ENCODE assay signal across 18 cellular contexts in genomic region chr7:100200693-100201092, GRCh38. TPM values are rescaled to one million over a fixed set of nuclear protein-coding genes. Genes with fewer than 3 reads are reported as not detected.
A peak's percentile ranks its signal among the peaks of the same experiment; 100 is the strongest.
DNase-seq lines count a peak whose midpoint lies in the region; ATAC-seq, FAIRE-seq and TF ChIP-seq lines count a peak whose summit lies in the region.
"Had no signal": no experiment of that assay in that cellular context is flagged by ENCODE, and none has a peak within 500 bp of the region (broad histone marks: within the 10 kb centered on the region; RNA-seq: fewer than 3 reads in every experiment).

No MANE protein-coding gene starts in this region.

- H4K20me1 ChIP-seq in BLaER1 (no peaks in the 10 kb centered on the region), OCI-LY7 (ENCODE audit: insufficient read depth, low read length) (no peaks in the 10 kb centered on the region)

- no peak overlapping the region for H3K9ac ChIP-seq in BLaER1

- H3K4me1 ChIP-seq in BLaER1 (peaks cover 57% of the 10 kb centered on the region), OCI-LY7 (ENCODE audit: insufficient read depth, low read length, poor library complexity, severe bottlenecking) (peaks cover 89% of the 10 kb centered on the region), pancreas (no peaks in the 10 kb centered on the region)
- H3K4me1 ChIP-seq: SJCRH30 had no signal

- H3K4me3 ChIP-seq in BLaER1, result no peak overlapping the region
- peak overlapping the region; percentile 44 for H3K4me3 ChIP-seq in OCI-LY7 (ENCODE audit: low read depth, low read length, poor library complexity, severe bottlenecking)
- H3K4me3 ChIP-seq in pancreas, result no peak overlapping the region
- H3K4me3 ChIP-seq: SJCRH30 had no signal

- POLR2A ChIA-PET in OCI-LY7 (lab: Charles Lee), result interaction anchor here (1.1 to 3.7 kb wide), 5 partner anchors 8 to 23 kb away, joined by 3 to 25 read pairs (median 7); partner anchors contain the start of genes GPC2 and STAG3

- no peaks in the 10 kb centered on the region for H3K9me3 Mint-ChIP-seq in Calu3 (ENCODE audit: low read depth, unreplicated experiment)

- H3K4me3 Mint-ChIP-seq in Calu3 (ENCODE audit: low read depth, unreplicated experiment), result no peak overlapping the region

- no peak for DNase-seq in OCI-LY7 (ENCODE audit: low spot score)
- peak; percentile 57 for DNase-seq in left kidney (ENCODE audit: low read depth, low spot score)
- DNase-seq in pancreas, result peak in 1 of 6 donors; percentile 54
- DNase-seq in stimulated activated CD4-positive, alpha-beta T cell treated with anti-CD3 and anti-CD28 coated beads, Interleukin-2, amount 100 ng/mL, for 48 hours, result no peak
- no peak for DNase-seq in stimulated activated CD4-positive, alpha-beta T cell treated with anti-CD3 and anti-CD28 coated beads, Interleukin-15, amount 100 ng/mL, for 24 hours
- no peak for DNase-seq in Calu3
- DNase-seq: DND-41, GF-D8, NCI-H1417, NCI-H2081, NCI-H524, SJCRH30, SW 1271 had no signal

- FAIRE-seq in pancreas (lab: Jason Lieb, UNC), result no peak

- no peaks in the 10 kb centered on the region for H3K36me3 Mint-ChIP-seq in Calu3 (ENCODE audit: insufficient read depth, unreplicated experiment)

- H3K4me2 ChIP-seq in BLaER1, result peak overlapping the region; percentile 82
- H3K4me2 ChIP-seq in OCI-LY7 (ENCODE audit: low read length), result peak overlapping the region; percentile 73

- H3K27me3 ChIP-seq in BLaER1, result no peaks in the 10 kb centered on the region
- no peaks in the 10 kb centered on the region for H3K27me3 ChIP-seq in pancreas
- H3K27me3 ChIP-seq: SJCRH30 had no signal

- H3K9me3 ChIP-seq in BLaER1, result no peaks in the 10 kb centered on the region
- H3K9me3 ChIP-seq in OCI-LY7 (ENCODE audit: low read length), result no peaks in the 10 kb centered on the region
- H3K9me3 ChIP-seq in pancreas, result no peaks in the 10 kb centered on the region
- H3K9me3 ChIP-seq: SJCRH30 had no signal

- CTCF ChIA-PET in OCI-LY7 (lab: Charles Lee; ENCODE audit: unreplicated experiment) (no interaction called here), Calu3 (lab: Charles Lee) (interaction anchor here (0.5 kb wide), 1 partner anchor 15 kb away, joined by 3 read pairs; no protein-coding TSS in a partner anchor)

- no peaks in the 10 kb centered on the region for H3K79me2 ChIP-seq in OCI-LY7 (ENCODE audit: insufficient read depth, low read depth, low read length)

- TF ChIP-seq CTCF in OCI-LY7 (conservative IDR thresholded peaks at IDR 0.05; ENCODE audit: low read length) (no peak), pancreas (IDR thresholded peaks at IDR 0.05) (no peak), Calu3 (IDR thresholded peaks at IDR 0.05; ENCODE audit: unreplicated experiment) (no peak)

- H3K27me3 Mint-ChIP-seq in Calu3 (ENCODE audit: unreplicated experiment), result peaks cover 62% of the 10 kb centered on the region

- no peak overlapping the region for H2AFZ ChIP-seq in OCI-LY7 (ENCODE audit: low read length)

- ATAC-seq in pancreas, result peak in 3 of 4 donors; percentile 23 to 55 (median 30)
- no peak for ATAC-seq in HG02884 (IDR thresholded peaks at IDR 0.05; ENCODE audit: unreplicated experiment)

- H3K9me2 ChIP-seq in OCI-LY7 (ENCODE audit: insufficient read depth, low read length), result no peaks in the 10 kb centered on the region

- intact Hi-C loops in OCI-LY7 (cut with micrococcal nuclease; ENCODE audit: unreplicated experiment), result no loop called here
- intact Hi-C loops in pancreas (cut with DNase I), result no loop called here
- intact Hi-C loops in Calu3 (cut with micrococcal nuclease; ENCODE audit: unreplicated experiment), result no loop called here

- H3K27ac ChIP-seq in BLaER1, result no peak overlapping the region
- H3K27ac ChIP-seq in OCI-LY7 (ENCODE audit: low read depth, low read length, poor library complexity, severe bottlenecking), result peak overlapping the region; percentile 59
- H3K27ac ChIP-seq in pancreas, result no peak overlapping the region
- H3K27ac ChIP-seq: RWPE1, SJCRH30 had no signal

- no peaks in the 10 kb centered on the region for H3K4me1 Mint-ChIP-seq in Calu3 (ENCODE audit: low read depth, unreplicated experiment)

- BruUV-seq in OCI-LY7 (replicated peaks; lab: Mats Ljungman, UMichigan) (no TSS peak), Calu3 (replicated peaks; lab: Mats Ljungman, UMichigan) (no TSS peak)

- no peaks in the 10 kb centered on the region for H3K36me3 ChIP-seq in BLaER1
- peaks cover 29% of the 10 kb centered on the region; the same call in 1 of the 2 replicates for H3K36me3 ChIP-seq in OCI-LY7 (ENCODE audit: insufficient read depth, low read length)
- no peaks in the 10 kb centered on the region for H3K36me3 ChIP-seq in pancreas
- H3K36me3 ChIP-seq: SJCRH30 had no signal

- H3K27ac Mint-ChIP-seq in Calu3 (ENCODE audit: unreplicated experiment), result no peak overlapping the region

- 39 to 44% methylated on average over 11 of the region's 11 CpGs for WGBS in pancreas, 2 donors

RNA-seq across cellular contexts. Expression of gene PVRIG, which starts 19.1 kb away (rescaled TPM):
- 61.5 and 83.3 TPM in 2 replicates for total RNA-seq in OCI-LY7 (2014; rRNA removed; shearing (Covaris generic))
- total RNA-seq in OCI-LY7 (2022) (86.6 and 99.4 TPM in 2 replicates), pancreas (under 1 TPM in 2 of 6 donors, not detected in 4; 0.22 to 0.34 TPM), Calu3 (2022) (not detected in 2 replicates)
- polyA plus RNA-seq in pancreas, result under 1 TPM in 1 of 2 donors, not detected in 1; 0.09 TPM
- total RNA-seq: A172, H4, SJCRH30 had no signal

RNA-seq across cellular contexts. Expression of gene STAG3, which starts 23.0 kb away (rescaled TPM):
- 56.1 and 82.8 TPM in 2 replicates for total RNA-seq in OCI-LY7 (2014; rRNA removed; shearing (Covaris generic))
- total RNA-seq in OCI-LY7 (2022) (70.2 and 79.2 TPM in 2 replicates), pancreas (1 to 10 TPM in 2 of 6 donors, under 1 TPM in 4; 0.19 to 1.2 (median 0.94) TPM), Calu3 (2022) (0.66 and 1.2 TPM in 2 replicates)
- under 1 TPM; 0.99 TPM for polyA plus RNA-seq in pancreas

RNA-seq across cellular contexts. Expression of gene GPC2, which starts 23.5 kb away (rescaled TPM):
- total RNA-seq in OCI-LY7 (2014; rRNA removed; shearing (Covaris generic)), result 20.2 and 33.2 TPM in 2 replicates
- total RNA-seq in OCI-LY7 (2022) (23.2 and 31.7 TPM in 2 replicates), pancreas (1 to 10 TPM in 1 of 6 donors, under 1 TPM in 5; 0.12 to 2.5 (median 0.51) TPM), Calu3 (2022) (3.2 and 3.6 TPM in 2 replicates)
- under 1 TPM; 0.59 to 0.68 TPM for polyA plus RNA-seq in pancreas

RNA-seq across cellular contexts. Expression of gene GAL3ST4, which starts 32.3 kb away (rescaled TPM):
- total RNA-seq in OCI-LY7 (2014; rRNA removed; shearing (Covaris generic)), result 3.9 and 4.6 TPM in 2 replicates
- total RNA-seq in OCI-LY7 (2022), result 5.2 and 6.1 TPM in 2 replicates
- total RNA-seq in pancreas, result 1 to 10 TPM in 2 of 6 donors, under 1 TPM in 4; 0.28 to 8.9 (median 0.69) TPM
- under 1 TPM; 0.45 to 0.65 TPM for polyA plus RNA-seq in pancreas
- total RNA-seq in Calu3 (2022), result 0.14 TPM in 1 of 2 replicates, not detected in the other

RNA-seq across cellular contexts. Expression of gene TRAPPC14, which starts 42.2 kb away (rescaled TPM):
- total RNA-seq in OCI-LY7 (2014; rRNA removed; shearing (Covaris generic)), result 30.6 and 38.8 TPM in 2 replicates
- 41.6 and 49.9 TPM in 2 replicates for total RNA-seq in OCI-LY7 (2022)
- total RNA-seq in pancreas, result 10 to 100 TPM in 2 of 6 donors, 1 to 10 TPM in 4; 5.1 to 15.7 (median 8.8) TPM
- polyA plus RNA-seq in pancreas, result 10 to 100 TPM; 32.1 to 34.6 TPM
- total RNA-seq in Calu3 (2022), result 17.4 and 17.5 TPM in 2 replicates

Comparison
In these comparisons a context has a peak if more than half of its experiments do, and no peak if none do; other contexts are left out.
1. RNA of gene PVRIG, which starts 19.1 kb away (total RNA-seq): 61.5 to 99.4 TPM in OCI-LY7; not detected in Calu3 and 0.22 to 0.34 TPM in pancreas; every median in the first group is over 10 times any median in the second.
2. RNA of gene STAG3, which starts 23.0 kb away (total RNA-seq): 56.1 to 82.8 TPM in OCI-LY7; 0.19 to 1.2 TPM in pancreas and 0.66 to 1.2 TPM in Calu3; every median in the first group is over 10 times any median in the second.